ENCODE assay signal across 1 cellular context in genomic region chr17:50058296-50058945, GRCh38.
TF ChIP-seq lines count a peak whose summit lies in the region.

No MANE protein-coding gene starts in this region.

TF ChIP-seq in WTC11, 78 proteins besides CTCF, POLR2A, EP300 and RAD21 (continued from another document):
- no peak for TF ChIP-seq FOXP4 (CRISPR knock-in tag; IDR thresholded peaks at IDR 0.05)
